1 cellular context compared by ENCODE assay signal in the genomic region with DNA sequence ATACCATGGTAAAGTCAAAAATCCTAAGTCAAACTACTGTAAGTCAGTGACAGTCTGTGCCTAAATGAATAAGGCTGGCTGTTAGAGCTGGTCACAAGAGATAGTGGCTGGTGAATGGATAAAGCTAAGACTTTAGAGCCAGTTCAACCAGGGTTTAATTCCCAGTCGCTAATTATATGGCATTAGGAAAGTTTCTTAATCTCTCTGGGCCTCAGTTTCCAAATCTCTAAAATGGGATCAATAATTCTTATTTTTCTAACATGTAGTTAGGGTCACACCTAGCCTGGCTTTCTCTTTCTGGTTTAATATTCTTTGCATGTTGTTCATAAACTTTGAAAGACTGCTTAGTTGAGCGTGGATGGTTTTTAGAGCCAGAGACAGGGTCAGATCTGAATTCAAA.
TF ChIP-seq lines count a peak whose summit lies in the region.

No MANE protein-coding gene starts in this region.

TF ChIP-seq in K562, 482 proteins besides CTCF, POLR2A, EP300 and RAD21 (continued from another document):
- TF ChIP-seq, protein P1, sequence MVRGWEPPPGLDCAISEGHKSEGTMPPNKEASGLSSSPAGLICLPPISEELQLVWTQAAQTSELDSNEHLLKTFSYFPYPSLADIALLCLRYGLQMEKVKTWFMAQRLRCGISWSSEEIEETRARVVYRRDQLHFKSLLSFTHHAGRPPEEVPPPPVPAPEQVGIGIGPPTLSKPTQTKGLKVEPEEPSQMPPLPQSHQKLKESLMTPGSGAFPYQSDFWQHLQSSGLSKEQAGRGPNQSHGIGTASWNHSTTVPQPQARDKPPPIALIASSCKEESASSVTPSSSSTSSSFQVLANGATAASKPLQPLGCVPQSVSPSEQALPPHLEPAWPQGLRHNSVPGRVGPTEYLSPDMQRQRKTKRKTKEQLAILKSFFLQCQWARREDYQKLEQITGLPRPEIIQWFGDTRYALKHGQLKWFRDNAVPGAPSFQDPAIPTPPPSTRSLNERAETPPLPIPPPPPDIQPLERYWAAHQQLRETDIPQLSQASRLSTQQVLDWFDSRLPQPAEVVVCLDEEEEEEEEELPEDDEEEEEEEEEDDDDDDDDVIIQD (CRISPR knock-in tag; IDR thresholded peaks at IDR 0.05): no peak
- TF ChIP-seq, protein P2, sequence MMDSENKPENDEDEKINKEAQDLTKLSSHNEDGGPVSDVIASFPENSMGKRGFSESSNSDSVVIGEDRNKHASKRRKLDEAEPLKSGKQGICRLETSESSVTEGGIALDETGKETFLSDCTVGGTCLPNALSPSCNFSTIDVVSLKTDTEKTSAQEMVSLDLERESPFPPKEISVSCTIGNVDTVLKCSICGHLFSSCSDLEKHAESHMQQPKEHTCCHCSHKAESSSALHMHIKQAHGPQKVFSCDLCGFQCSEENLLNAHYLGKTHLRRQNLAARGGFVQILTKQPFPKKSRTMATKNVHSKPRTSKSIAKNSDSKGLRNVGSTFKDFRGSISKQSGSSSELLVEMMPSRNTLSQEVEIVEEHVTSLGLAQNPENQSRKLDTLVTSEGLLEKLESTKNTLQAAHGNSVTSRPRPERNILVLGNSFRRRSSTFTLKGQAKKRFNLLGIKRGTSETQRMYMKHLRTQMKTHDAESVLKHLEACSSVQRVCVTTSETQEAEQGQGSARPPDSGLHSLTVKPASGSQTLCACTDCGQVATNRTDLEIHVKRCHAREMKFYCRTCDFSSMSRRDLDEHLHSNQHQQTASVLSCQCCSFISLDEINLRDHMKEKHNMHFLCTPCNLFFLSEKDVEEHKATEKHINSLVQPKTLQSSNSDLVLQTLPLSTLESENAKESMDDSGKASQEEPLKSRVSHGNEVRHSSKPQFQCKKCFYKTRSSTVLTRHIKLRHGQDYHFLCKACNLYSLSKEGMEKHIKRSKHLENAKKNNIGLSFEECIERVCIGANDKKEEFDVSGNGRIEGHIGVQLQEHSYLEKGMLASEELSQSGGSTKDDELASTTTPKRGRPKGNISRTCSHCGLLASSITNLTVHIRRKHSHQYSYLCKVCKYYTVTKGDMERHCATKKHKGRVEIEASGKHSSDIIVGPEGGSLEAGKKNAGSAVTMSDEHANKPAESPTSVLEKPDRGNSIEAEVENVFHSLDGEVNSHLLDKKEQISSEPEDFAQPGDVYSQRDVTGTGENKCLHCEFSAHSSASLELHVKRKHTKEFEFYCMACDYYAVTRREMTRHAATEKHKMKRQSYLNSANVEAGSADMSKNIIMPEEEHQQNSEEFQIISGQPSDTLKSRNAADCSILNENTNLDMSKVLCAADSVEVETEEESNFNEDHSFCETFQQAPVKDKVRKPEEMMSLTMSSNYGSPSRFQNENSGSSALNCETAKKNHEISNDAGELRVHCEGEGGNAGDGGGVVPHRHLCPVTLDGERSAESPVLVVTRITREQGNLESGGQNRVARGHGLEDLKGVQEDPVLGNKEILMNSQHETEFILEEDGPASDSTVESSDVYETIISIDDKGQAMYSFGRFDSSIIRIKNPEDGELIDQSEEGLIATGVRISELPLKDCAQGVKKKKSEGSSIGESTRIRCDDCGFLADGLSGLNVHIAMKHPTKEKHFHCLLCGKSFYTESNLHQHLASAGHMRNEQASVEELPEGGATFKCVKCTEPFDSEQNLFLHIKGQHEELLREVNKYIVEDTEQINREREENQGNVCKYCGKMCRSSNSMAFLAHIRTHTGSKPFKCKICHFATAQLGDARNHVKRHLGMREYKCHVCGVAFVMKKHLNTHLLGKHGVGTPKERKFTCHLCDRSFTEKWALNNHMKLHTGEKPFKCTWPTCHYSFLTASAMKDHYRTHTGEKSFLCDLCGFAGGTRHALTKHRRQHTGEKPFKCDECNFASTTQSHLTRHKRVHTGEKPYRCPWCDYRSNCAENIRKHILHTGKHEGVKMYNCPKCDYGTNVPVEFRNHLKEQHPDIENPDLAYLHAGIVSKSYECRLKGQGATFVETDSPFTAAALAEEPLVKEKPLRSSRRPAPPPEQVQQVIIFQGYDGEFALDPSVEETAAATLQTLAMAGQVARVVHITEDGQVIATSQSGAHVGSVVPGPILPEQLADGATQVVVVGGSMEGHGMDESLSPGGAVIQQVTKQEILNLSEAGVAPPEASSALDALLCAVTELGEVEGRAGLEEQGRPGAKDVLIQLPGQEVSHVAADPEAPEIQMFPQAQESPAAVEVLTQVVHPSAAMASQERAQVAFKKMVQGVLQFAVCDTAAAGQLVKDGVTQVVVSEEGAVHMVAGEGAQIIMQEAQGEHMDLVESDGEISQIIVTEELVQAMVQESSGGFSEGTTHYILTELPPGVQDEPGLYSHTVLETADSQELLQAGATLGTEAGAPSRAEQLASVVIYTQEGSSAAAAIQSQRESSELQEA (IDR thresholded peaks at IDR 0.05; ENCODE audit: low read depth): no peak
- TF ChIP-seq RFX1 (IDR thresholded peaks at IDR 0.05): no peak
